In genomic region chr4:26069218-26069617, GRCh38 we compare ENCODE assay signal across 9 cellular contexts.
A peak's percentile ranks its signal among the peaks of the same experiment; 100 is the strongest.
DNase-seq lines count a peak whose midpoint lies in the region; ATAC-seq and TF ChIP-seq lines count a peak whose summit lies in the region.
"Had no signal": no experiment of that assay in that cellular context is flagged by ENCODE, and none has a peak within 500 bp of the region (broad histone marks: within the 10 kb centered on the region; RNA-seq: fewer than 3 reads in every experiment).

No MANE protein-coding gene starts in this region.

- no peak overlapping the region for H2AFZ ChIP-seq in SU-DHL-6 (ENCODE audit: low read depth, low read length, severe bottlenecking)

- H3K36me3 ChIP-seq in SU-DHL-6 (ENCODE audit: low read length) (no peaks in the 10 kb centered on the region), liver (ENCODE audit: control insufficient read depth in 4 of 4, insufficient read depth in 3 of 4, low read depth in 1 of 4, low read length in 3 of 4) (no peaks in the 10 kb centered on the region), heart right ventricle (no peaks in the 10 kb centered on the region)
- H3K36me3 ChIP-seq: ascending aorta had no signal

- H3K4me3 ChIP-seq in SU-DHL-6 (ENCODE audit: insufficient read depth, low read length, poor library complexity, severe bottlenecking) = no peak overlapping the region
- no peak overlapping the region for H3K4me3 ChIP-seq in liver (ENCODE audit: low read depth in 1 of 3, low read length in 3 of 3)
- H3K4me3 ChIP-seq in heart right ventricle = no peak overlapping the region
- H3K4me3 ChIP-seq: ascending aorta had no signal

- TF ChIP-seq RAD21 in liver (IDR thresholded peaks at IDR 0.05) = no peak

- no peaks in the 10 kb centered on the region for H4K20me1 ChIP-seq in SU-DHL-6 (ENCODE audit: low read depth, low read length)

- ATAC-seq in HG02884 (IDR thresholded peaks at IDR 0.05; ENCODE audit: unreplicated experiment) (peak; percentile 60), heart right ventricle (no peak)

- H3K4me1 ChIP-seq in liver (ENCODE audit: control insufficient read depth in 4 of 4, insufficient read depth in 4 of 4, low read length in 3 of 4) (no peaks in the 10 kb centered on the region), heart right ventricle (peaks cover 0 to 24% (median 0%) of the 10 kb centered on the region in 9 donors)
- H3K4me1 ChIP-seq: ascending aorta had no signal

- DNase-seq in G401 (ENCODE audit: low spot score) (peak; percentile 41), nucleus accumbens (lab: John Stamatoyannopoulos, UW) (no peak), NCI-H1105 (lab: John Stamatoyannopoulos, UW) (no peak), heart right ventricle (no peak)
- no peak for DNase-seq in stimulated activated naive CD4-positive, alpha-beta T cell treated with Interleukin-2 at 50 U/mL for 16 hours (lab: John Stamatoyannopoulos, UW)

- H3K79me2 ChIP-seq in SU-DHL-6 (ENCODE audit: insufficient read depth, low read length) = no peaks in the 10 kb centered on the region

- WGBS in liver = 66% methylated on average over 4 of the region's 4 CpGs
- WGBS in heart right ventricle, 2 donors = 52 to 54% methylated on average over 4 of the region's 4 CpGs

- no peaks in the 10 kb centered on the region for H3K9me3 ChIP-seq in SU-DHL-6 (ENCODE audit: insufficient read depth, low read length)
- no peaks in the 10 kb centered on the region for H3K9me3 ChIP-seq in liver (ENCODE audit: control insufficient read depth in 4 of 4, low read length in 3 of 4)
- H3K9me3 ChIP-seq in heart right ventricle = peaks cover 0 to 5% (median 0%) of the 10 kb centered on the region in 11 donors
- H3K9me3 ChIP-seq: ascending aorta had no signal

- H3K9ac ChIP-seq in SU-DHL-6 (ENCODE audit: low read length) (no peak overlapping the region), liver (ENCODE audit: low read depth in 1 of 2, low read length in 2 of 2) (no peak overlapping the region)

- no peak overlapping the region for H3K4me2 ChIP-seq in SU-DHL-6 (ENCODE audit: low read depth, low read length, poor library complexity, severe bottlenecking)

- H3K27me3 ChIP-seq in SU-DHL-6 (ENCODE audit: low read length) (no peaks in the 10 kb centered on the region), liver (ENCODE audit: control insufficient read depth in 4 of 4, insufficient read depth in 4 of 4, low read length in 3 of 4) (no peaks in the 10 kb centered on the region), heart right ventricle (no peaks in the 10 kb centered on the region)
- H3K27me3 ChIP-seq: ascending aorta had no signal

- in situ Hi-C loops in G401 (cut with HindIII; ENCODE audit: low sequenced_read_pairs) = no loop called here

- no peaks in the 10 kb centered on the region for H3F3A ChIP-seq in SU-DHL-6 (ENCODE audit: insufficient read depth)

- TF ChIP-seq CTCF in SU-DHL-6 (IDR thresholded peaks at IDR 0.05; ENCODE audit: insufficient read depth, low read length, poor library complexity, severe bottlenecking) = peak; percentile 28
- peak; percentile 10 for TF ChIP-seq CTCF in liver (IDR thresholded peaks at IDR 0.05; ENCODE audit: low read depth, low read length, missing input control)
- TF ChIP-seq CTCF in heart right ventricle (IDR thresholded peaks at IDR 0.05) = peak in 4 of 9 donors; percentile 12 to 46 (median 24)

- intact Hi-C loops in heart right ventricle (cut with DNase I) = no loop called here

- H3K27ac ChIP-seq in SU-DHL-6 (ENCODE audit: low read depth, low read length) = no peak overlapping the region
- H3K27ac ChIP-seq in liver (ENCODE audit: low read depth in 1 of 2, low read length in 2 of 2) = no peak overlapping the region
- H3K27ac ChIP-seq in heart right ventricle = no peak overlapping the region
- H3K27ac ChIP-seq: ascending aorta had no signal

- H3K9me2 ChIP-seq in SU-DHL-6 (replicated peaks; ENCODE audit: insufficient read depth, low read length) = no peaks in the 10 kb centered on the region

TF ChIP-seq in liver, 16 proteins besides CTCF, POLR2A, EP300 and RAD21:
- TF ChIP-seq FOXA1 (IDR thresholded peaks at IDR 0.05) (no peak), FOXA2 (IDR thresholded peaks at IDR 0.05) (no peak), YY1 (IDR thresholded peaks at IDR 0.05) (no peak), SP1 (IDR thresholded peaks at IDR 0.05) (no peak), JUND (IDR thresholded peaks at IDR 0.05) (no peak), ATF3 (IDR thresholded peaks at IDR 0.05) (no peak), RXRA (IDR thresholded peaks at IDR 0.05) (no peak), MAX (IDR thresholded peaks at IDR 0.05) (no peak), HNF4G (IDR thresholded peaks at IDR 0.05) (no peak), REST (IDR thresholded peaks at IDR 0.05) (no peak), NR2F2 (IDR thresholded peaks at IDR 0.05) (no peak), EGR1 (IDR thresholded peaks at IDR 0.05; ENCODE audit: low read depth in 2 of 2) (no peak), GABPA (IDR thresholded peaks at IDR 0.05 in 1 of 2, conservative IDR thresholded peaks at IDR 0.05 in 1 of 2) (no peak), HNF4A (conservative IDR thresholded peaks at IDR 0.05) (no peak), ZBTB33 (IDR thresholded peaks at IDR 0.05) (no peak), TAF1 (conservative IDR thresholded peaks at IDR 0.05) (no peak)
TF ChIP-seq in liver: peak in this region for 0.
